Comparison of ENCODE assay signal across 8 cellular contexts in genomic region chr1:211577826-211578639, GRCh38. TPM values are rescaled to one million over a fixed set of nuclear protein-coding genes. Genes with fewer than 3 reads are reported as not detected.
DNase-seq lines count a peak whose midpoint lies in the region; ATAC-seq, FAIRE-seq and TF ChIP-seq lines count a peak whose summit lies in the region.

No MANE protein-coding gene starts in this region.

- H3K36me3 ChIP-seq in neural cell (ENCODE audit: insufficient read depth, low read length) (no peaks in the 10 kb centered on the region), stomach (peaks cover 8 to 18% (median 12%) of the 10 kb centered on the region in 4 donors)

- H3F3A ChIP-seq in neural cell (ENCODE audit: insufficient read depth, low read length, poor library complexity, severe bottlenecking): no peaks in the 10 kb centered on the region

- H3K79me2 ChIP-seq in neural cell (replicated peaks; ENCODE audit: insufficient read depth, low read length): peaks cover 36% of the 10 kb centered on the region

- peak overlapping the region; percentile 91 for H3K4me3 Mint-ChIP-seq in activated T-helper 2 cell treated with anti-CD3 and anti-CD28 coated beads, Interferon-gamma antibody, Interleukin-2, Interleukin-4, amounts not matched to agents 10 μg/mL and 5 μg/mL and 100 μg/mL, durations not matched to agents 14 hours and 24 hours and 36 hours (ENCODE audit: low read depth)

- H3K36me3 Mint-ChIP-seq in activated T-helper 2 cell treated with anti-CD3 and anti-CD28 coated beads, Interferon-gamma antibody, Interleukin-2, Interleukin-4, amounts not matched to agents 10 μg/mL and 5 μg/mL and 100 μg/mL, durations not matched to agents 14 hours and 24 hours and 36 hours (ENCODE audit: low read depth): peaks cover 36% of the 10 kb centered on the region

- no peaks in the 10 kb centered on the region for H3K27me3 ChIP-seq in neural cell (ENCODE audit: insufficient read depth, low read depth, low read length)
- H3K27me3 ChIP-seq in stomach: no peaks in the 10 kb centered on the region

- H3K9me2 ChIP-seq in neural cell (ENCODE audit: insufficient read depth, low read length): no peaks in the 10 kb centered on the region

- peak; percentile 57 for TF ChIP-seq CTCF in fibroblast of the aortic adventitia (IDR thresholded peaks at IDR 0.05; ENCODE audit: insufficient read depth, low read length)
- TF ChIP-seq CTCF in neural cell (IDR thresholded peaks at IDR 0.05; ENCODE audit: poor library complexity, severe bottlenecking): peak; percentile 82
- peak in 5 of 7 experiments; percentile 59 to 91 (median 84) for TF ChIP-seq CTCF in stomach (IDR thresholded peaks at IDR 0.05)

- H3K4me3 ChIP-seq in fibroblast of the aortic adventitia (ENCODE audit: low read depth, low read length) (peak overlapping the region; percentile 84), neural cell (ENCODE audit: low read length) (peak overlapping the region; percentile 93), stomach (peak overlapping the region; percentile 76 to 99 (median 90))

- peak overlapping the region; percentile 84 for H3K4me2 ChIP-seq in neural cell (ENCODE audit: low read length)

- no peak for TF ChIP-seq POLR2A in stomach (IDR thresholded peaks at IDR 0.05)

- WGBS in stomach, 5 donors: 0 to 1% (median 0%) methylated on average over 27 to 75 of the region's 75 CpGs

- H3K27ac ChIP-seq in neural cell (ENCODE audit: low read length) (peak overlapping the region; percentile 6), stomach (peak overlapping the region; percentile 95 to 99 (median 97))

- no peaks in the 10 kb centered on the region for H3K9me3 Mint-ChIP-seq in activated T-helper 2 cell treated with anti-CD3 and anti-CD28 coated beads, Interferon-gamma antibody, Interleukin-2, Interleukin-4, amounts not matched to agents 10 μg/mL and 5 μg/mL and 100 μg/mL, durations not matched to agents 14 hours and 24 hours and 36 hours

- intact Hi-C loops in activated T-helper 2 cell treated with anti-CD3 and anti-CD28 coated beads, Interferon-gamma antibody, Interleukin-2, Interleukin-4, amounts not matched to agents 10 μg/mL and 5 μg/mL and 100 μg/mL, durations not matched to agents 14 hours and 24 hours and 36 hours (cut with micrococcal nuclease): loop anchor here (1.0 to 10.0 kb wide), 6 partner anchors 47 to 257 kb away; partner anchors contain the start of genes LPGAT1 and NEK2
- intact Hi-C loops in stomach (cut with DNase I; ENCODE audit: low total_unique reads): no loop called here

- H3K27me3 Mint-ChIP-seq in activated T-helper 2 cell treated with anti-CD3 and anti-CD28 coated beads, Interferon-gamma antibody, Interleukin-2, Interleukin-4, amounts not matched to agents 10 μg/mL and 5 μg/mL and 100 μg/mL, durations not matched to agents 14 hours and 24 hours and 36 hours (ENCODE audit: low read depth): no peaks in the 10 kb centered on the region

- peaks cover 8 to 68% (median 40%) of the 10 kb centered on the region in 4 donors for H3K4me1 ChIP-seq in stomach

- peak; percentile 34 for ATAC-seq in GM19463 (IDR thresholded peaks at IDR 0.05; ENCODE audit: unreplicated experiment)

- H3K4me1 Mint-ChIP-seq in activated T-helper 2 cell treated with anti-CD3 and anti-CD28 coated beads, Interferon-gamma antibody, Interleukin-2, Interleukin-4, amounts not matched to agents 10 μg/mL and 5 μg/mL and 100 μg/mL, durations not matched to agents 14 hours and 24 hours and 36 hours (ENCODE audit: low read depth): peaks cover 44% of the 10 kb centered on the region

- H3K27ac Mint-ChIP-seq in activated T-helper 2 cell treated with anti-CD3 and anti-CD28 coated beads, Interferon-gamma antibody, Interleukin-2, Interleukin-4, amounts not matched to agents 10 μg/mL and 5 μg/mL and 100 μg/mL, durations not matched to agents 14 hours and 24 hours and 36 hours: peak overlapping the region; percentile 86

- H3K9ac ChIP-seq in neural cell (ENCODE audit: low read length): peak overlapping the region; percentile 64

- TF ChIP-seq EP300 in neural cell (conservative IDR thresholded peaks at IDR 0.05; ENCODE audit: poor library complexity, severe bottlenecking) (no peak), stomach (IDR thresholded peaks at IDR 0.05) (no peak)

- H4K20me1 ChIP-seq in neural cell (ENCODE audit: insufficient read depth): no peaks in the 10 kb centered on the region

- H3K9me3 ChIP-seq in neural cell (ENCODE audit: low read length) (no peaks in the 10 kb centered on the region), stomach (no peaks in the 10 kb centered on the region)

- TF ChIP-seq RAD21 in neural cell (conservative IDR thresholded peaks at IDR 0.05): peak; percentile 56

- peak overlapping the region; percentile 11 for H2AFZ ChIP-seq in neural cell (ENCODE audit: low read depth, low read length)

- no peak for FAIRE-seq in RCC 7860 (lab: Jason Lieb, UNC)

- DNase-seq in D341Med (ENCODE audit: low spot score) (peak; percentile 93), HPDE6-E6E7 (ENCODE audit: extremely low spot score) (peak; percentile 79), RCC 7860 (ENCODE audit: low spot score) (peak; percentile 38), fibroblast of the aortic adventitia (ENCODE audit: low read depth) (peak; percentile 53), stomach (peak; percentile 80)
- peak; percentile 67 for DNase-seq in activated T-helper 2 cell treated with anti-CD3 and anti-CD28 coated beads, Interferon-gamma antibody, Interleukin-2, Interleukin-4, amounts not matched to agents 10 μg/mL and 5 μg/mL and 100 μg/mL, durations not matched to agents 14 hours and 24 hours and 36 hours (ENCODE audit: low spot score)

TF ChIP-seq in neural cell, 6 proteins besides CTCF, POLR2A, EP300 and RAD21:
- peak; percentile 14 for TF ChIP-seq POLR2AphosphoS5 (IDR thresholded peaks at IDR 0.05)
- TF ChIP-seq MXI1 (conservative IDR thresholded peaks at IDR 0.05; ENCODE audit: poor library complexity, severe bottlenecking): peak; percentile 63
- TF ChIP-seq SMC3 (conservative IDR thresholded peaks at IDR 0.05; ENCODE audit: poor library complexity): peak; percentile 72
- TF ChIP-seq REST (IDR thresholded peaks at IDR 0.05; ENCODE audit: borderline replicate concordance): no peak
- no peak for TF ChIP-seq EZH2 (IDR thresholded peaks at IDR 0.05; ENCODE audit: borderline replicate concordance, insufficient read depth, low read length, poor library complexity, severe bottlenecking)
- peak; percentile 9 for TF ChIP-seq TAF1 (IDR thresholded peaks at IDR 0.05; ENCODE audit: low read depth)

RNA-seq across cellular contexts. Expression of gene SLC30A1, which starts 0.9 kb away (rescaled TPM):
- 7.9 and 8.0 TPM in 2 replicates for total RNA-seq in activated T-helper 2 cell treated with anti-CD3 and anti-CD28 coated beads, Interferon-gamma antibody, Interleukin-2, Interleukin-4, amounts not matched to agents 10 μg/mL and 5 μg/mL and 100 μg/mL, durations not matched to agents 14 hours and 24 hours and 36 hours
- 37.2 and 47.4 TPM in 2 replicates for total RNA-seq in fibroblast of the aortic adventitia (ENCODE audit: low replicate concordance)
- 4.4 and 6.5 TPM in 2 replicates for polyA plus RNA-seq in neural cell
- polyA minus RNA-seq in neural cell: 20.5 and 22.3 TPM in 2 replicates
- total RNA-seq in stomach: 10 to 100 TPM in 3 of 5 donors, 1 to 10 TPM in 1, under 1 TPM in 1; 0.58 to 30.1 (median 18.5) TPM
- polyA plus RNA-seq in stomach: 1 to 10 TPM; 2.0 to 2.4 (median 2.1) TPM

Comparison
In these comparisons a context has a peak if more than half of its experiments do, and no peak if none do; other contexts are left out.
1. Peak in every context shown above with its lines: DNase-seq, ATAC-seq, H3K4me3 ChIP-seq and H3K27ac ChIP-seq.
2. DNase-seq: peak in every context shown above with its lines; median percentile 93 in D341Med; 80 in stomach; 79 in HPDE6-E6E7; 67 in activated T-helper 2 cell treated with anti-CD3 and anti-CD28 coated beads, Interferon-gamma antibody, Interleukin-2, Interleukin-4, amounts not matched to agents 10 μg/mL and 5 μg/mL and 100 μg/mL, durations not matched to agents 14 hours and 24 hours and 36 hours; 53 in fibroblast of the aortic adventitia; 38 in RCC 7860.